ENCODE assay signal across 22 cellular contexts in the genomic region with DNA sequence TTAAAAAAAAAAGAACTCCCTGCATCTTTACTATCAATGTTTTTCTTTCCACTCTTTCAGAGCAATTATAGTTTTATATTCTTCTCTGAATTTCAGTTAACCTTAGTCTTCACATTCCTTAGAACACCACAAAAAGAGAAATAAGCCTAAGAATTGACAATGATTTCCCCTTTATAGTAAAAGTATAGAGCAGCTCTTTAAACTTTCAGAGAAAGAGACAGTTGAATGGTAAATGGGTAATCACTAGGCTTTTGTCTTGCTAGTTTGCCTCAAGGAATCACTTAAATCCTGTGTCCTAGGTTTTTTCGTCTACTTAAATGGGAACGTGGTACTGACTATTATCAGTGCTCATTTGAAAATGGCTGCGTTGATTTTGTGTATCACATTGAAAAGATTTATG. TPM values are rescaled to one million over a fixed set of nuclear protein-coding genes. Genes with fewer than 3 reads are reported as not detected.
DNase-seq lines count a peak whose midpoint lies in the region; ATAC-seq, FAIRE-seq and TF ChIP-seq lines count a peak whose summit lies in the region.
"Had no signal": no experiment of that assay in that cellular context is flagged by ENCODE, and none has a peak within 500 bp of the region (broad histone marks: within the 10 kb centered on the region; RNA-seq: fewer than 3 reads in every experiment).

No MANE protein-coding gene starts in this region.

- no peak overlapping the region for H2BK15ac ChIP-seq in neuronal stem cell (ENCODE audit: low read length)

- H3K14ac ChIP-seq in neuronal stem cell (ENCODE audit: low read length), result no peak overlapping the region

- H3K36me3 ChIP-seq in esophagus muscularis mucosa (no peaks in the 10 kb centered on the region), neuronal stem cell (replicated peaks in 1 of 2; ENCODE audit: control insufficient read depth in 2 of 2, insufficient read depth in 2 of 2, low read length in 2 of 2) (no peaks in the 10 kb centered on the region), breast epithelium (no peaks in the 10 kb centered on the region)
- H3K36me3 ChIP-seq: HAP-1, pancreas had no signal

- TF ChIP-seq CTCF in A549 (IDR thresholded peaks at IDR 0.05) (no peak), esophagus muscularis mucosa (IDR thresholded peaks at IDR 0.05) (no peak), breast epithelium (IDR thresholded peaks at IDR 0.05) (no peak)

- H3K4me2 ChIP-seq in A549 (peak overlapping the region; percentile 32; the same call in 1 of the 3 replicates), neuronal stem cell (ENCODE audit: insufficient read depth, low read length, poor library complexity, severe bottlenecking) (no peak overlapping the region)

- H3K4me1 ChIP-seq in A549 (peaks cover 46% of the 10 kb centered on the region), esophagus muscularis mucosa (peaks cover 5 to 37% (median 22%) of the 10 kb centered on the region in 4 donors), neuronal stem cell (ENCODE audit: control insufficient read depth in 2 of 2, insufficient read depth in 1 of 2, low read depth in 1 of 2, low read length in 2 of 2) (peaks cover 22 to 29% of the 10 kb centered on the region in 2 donors), breast epithelium (no peaks in the 10 kb centered on the region)
- H3K4me1 ChIP-seq: foreskin keratinocyte had no signal

- H2BK5ac ChIP-seq in neuronal stem cell (ENCODE audit: low read length), result no peak overlapping the region

- no peak for ATAC-seq in A549
- ATAC-seq: foreskin keratinocyte; stimulated activated naive CD8-positive, alpha-beta T cell treated with anti-CD3 and anti-CD28 coated beads, Interleukin-15, amount 100 ng/mL, for 72 hours had no signal

- H3K27ac ChIP-seq in A549 (no peak overlapping the region; a peak in 2 of 6 replicates), esophagus muscularis mucosa (replicated peaks in 1 of 4) (peak overlapping the region in 3 of 4 donors; percentile 7 to 31 (median 19)), neuronal stem cell (replicated peaks; ENCODE audit: low read length) (peak overlapping the region; percentile 61), breast epithelium (peak overlapping the region in 1 of 2 donors; percentile 0)
- H3K27ac ChIP-seq: foreskin keratinocyte, pancreas had no signal

- no peak overlapping the region for H3K4ac ChIP-seq in neuronal stem cell (ENCODE audit: low read length)

- CTCF ChIA-PET in A549 (lab: Yijun Ruan, JAX), result interaction anchor here (1.3 to 2.5 kb wide), 3 partner anchors 8 to 489 kb away, joined by 3 to 20 read pairs (median 4); no protein-coding TSS in a partner anchor

- TF ChIP-seq POLR2A in A549 (IDR thresholded peaks at IDR 0.05; ENCODE audit: low read length) (no peak), esophagus muscularis mucosa (IDR thresholded peaks at IDR 0.05; ENCODE audit: low read depth) (no peak), breast epithelium (IDR thresholded peaks at IDR 0.05) (no peak)

- TF ChIP-seq RAD21 in A549 (conservative IDR thresholded peaks at IDR 0.05 in 1 of 2, IDR thresholded peaks at IDR 0.05 in 1 of 2), result no peak

- in situ Hi-C loops in SK-MEL-5 (cut with HindIII; ENCODE audit: low pct_unique_long_range_greater_than_20kb, low sequenced_read_pairs), result no loop called here

- no peak overlapping the region for H4K8ac ChIP-seq in neuronal stem cell (ENCODE audit: low read depth, low read length)

- no peak overlapping the region for H2AK5ac ChIP-seq in neuronal stem cell (ENCODE audit: low read depth, low read length)

- no peak overlapping the region for H3K9ac ChIP-seq in neuronal stem cell (ENCODE audit: low read depth, low read length, poor library complexity)

- H2BK120ac ChIP-seq in neuronal stem cell (ENCODE audit: low read depth, low read length), result no peak overlapping the region

- H3K79me1 ChIP-seq in neuronal stem cell (ENCODE audit: low read depth, low read length), result no peaks in the 10 kb centered on the region

- TF ChIP-seq EP300 in A549 (IDR thresholded peaks at IDR 0.05), result no peak
- TF ChIP-seq EP300 in esophagus muscularis mucosa (IDR thresholded peaks at IDR 0.05), result no peak

- no peak overlapping the region for H3K18ac ChIP-seq in neuronal stem cell (ENCODE audit: low read length)

- no peak overlapping the region for H2BK12ac ChIP-seq in neuronal stem cell (ENCODE audit: low read length)

- H3K23ac ChIP-seq in neuronal stem cell (ENCODE audit: low read depth, low read length, poor library complexity), result no peak overlapping the region

- POLR2A ChIA-PET in A549 (lab: Yijun Ruan, JAX), result no interaction called here

- 0 out of 3 replicates have a peak, but pooled peaks cover 8% of the 10 kb centered on the region for H3K9me3 ChIP-seq in A549
- peaks cover 0 to 5% (median 0%) of the 10 kb centered on the region in 4 donors for H3K9me3 ChIP-seq in esophagus muscularis mucosa
- H3K9me3 ChIP-seq in neuronal stem cell (replicated peaks in 1 of 2; ENCODE audit: control insufficient read depth in 2 of 2, insufficient read depth in 1 of 2, low read depth in 1 of 2, low read length in 2 of 2), result peaks cover 0 to 16% of the 10 kb centered on the region in 2 donors
- no peaks in the 10 kb centered on the region for H3K9me3 ChIP-seq in breast epithelium
- H3K9me3 ChIP-seq: HAP-1, pancreas had no signal

- 88% methylated on average over 3 of the region's 3 CpGs for WGBS in A549 (ENCODE audit: missing lambda C conversion rate)
- WGBS in esophagus muscularis mucosa, result 62% methylated on average over 3 of the region's 3 CpGs
- WGBS in neuronal stem cell (ENCODE audit: extremely low coverage in 2 of 2, insufficient read length in 2 of 2, insufficient replicate concordance in 1 of 2), 2 donors, result no CpG with 5 or more reads among the region's 3 CpGs

- peak overlapping the region; percentile 75 for H2AFZ ChIP-seq in neuronal stem cell (ENCODE audit: low read length)

- H3K4me3 ChIP-seq in A549 (no peak overlapping the region), esophagus muscularis mucosa (no peak overlapping the region), neuronal stem cell (ENCODE audit: low read length in 2 of 2) (no peak overlapping the region), breast epithelium (no peak overlapping the region)
- H3K4me3 ChIP-seq: HAP-1, pancreas had no signal

- no peaks in the 10 kb centered on the region for H3K27me3 ChIP-seq in esophagus muscularis mucosa
- no peaks in the 10 kb centered on the region for H3K27me3 ChIP-seq in neuronal stem cell (ENCODE audit: control insufficient read depth in 3 of 3, insufficient read depth in 3 of 3, low read depth in 1 of 3, low read length in 3 of 3)
- no peaks in the 10 kb centered on the region for H3K27me3 ChIP-seq in breast epithelium
- H3K27me3 ChIP-seq: foreskin keratinocyte, pancreas had no signal

- DNase-seq in A549 (ENCODE audit: low read depth in 1 of 2, low spot score in 1 of 2) (no peak), SK-MEL-5 (ENCODE audit: low read depth, low spot score) (peak; percentile 92), esophagus muscularis mucosa (ENCODE audit: extremely low spot score) (no peak), neuronal stem cell (ENCODE audit: low spot score) (no peak), breast epithelium (ENCODE audit: low spot score in 2 of 2) (no peak), kidney glomerular epithelial cell (lab: John Stamatoyannopoulos, UW) (no peak), SW 1271 (lab: John Stamatoyannopoulos, UW) (no peak)
- no peak for DNase-seq in effector CD8-positive, alpha-beta T cell (lab: John Stamatoyannopoulos, UW)
- DNase-seq: ACHN; activated B cell treated with CpG ODN at 0.5 μM for 24 hours; activated CD4-positive, alpha-beta memory T cell treated with anti-CD3 and anti-CD28 coated beads for 36 hours; activated naive CD4-positive, alpha-beta T cell; foreskin keratinocyte; NCI-H1694 treated with DMSO at 0.1 percent for 48 hours; NCI-H2227 treated with DMSO at 0.1 percent for 48 hours; NCI-H774; pancreas; SIG-M5; stimulated activated naive CD8-positive, alpha-beta T cell treated with anti-CD3 and anti-CD28 coated beads, Interleukin-15, amount 100 ng/mL, for 72 hours had no signal

- peak; percentile 84 for FAIRE-seq in A549 (lab: Jason Lieb, UNC)
- FAIRE-seq: G401.6, GM19239, pancreas had no signal

- H4K91ac ChIP-seq in neuronal stem cell (ENCODE audit: low read depth, low read length, poor library complexity), result no peak overlapping the region

- intact Hi-C loops in esophagus muscularis mucosa (cut with DNase I), result no loop called here
- intact Hi-C loops in breast epithelium (cut with DNase I; ENCODE audit: low total_unique reads), result no loop called here

TF ChIP-seq in A549, 52 proteins besides CTCF, POLR2A, EP300 and RAD21 (continues in another document):
- TF ChIP-seq HOXB5 (CRISPR knock-in tag; IDR thresholded peaks at IDR 0.05) (no peak), RARB (CRISPR knock-in tag; IDR thresholded peaks at IDR 0.05) (no peak), NR3C1 (IDR thresholded peaks at IDR 0.05) (no peak), MAZ (IDR thresholded peaks at IDR 0.05; ENCODE audit: borderline replicate concordance, low read depth, low read length) (no peak), POLR2AphosphoS2 (conservative IDR thresholded peaks at IDR 0.05; ENCODE audit: low read length) (no peak)

RNA-seq across cellular contexts. Expression of gene SLX4IP, which starts 31.8 kb away (rescaled TPM):
- 7.5 and 8.0 TPM in 2 replicates for polyA plus RNA-seq in A549 (2011; rRNA removed)
- 0.83 and 1.0 TPM in 2 replicates for polyA plus RNA-seq in A549 (2012; cell fraction: cytosol; rRNA removed)
- polyA plus RNA-seq in A549 (2012; cell fraction: nucleus; rRNA removed), result 2.0 and 2.9 TPM in 2 replicates
- polyA plus RNA-seq in A549 (2017; fragmentation: RNase III; extraction: RNeasy Plus Mini Kit Qiagen cat#74134 plus additional on column Dnase treatment), result 3.3 to 3.5 TPM (median 3.4 TPM) in 3 replicates
- 17.4 and 18.8 TPM in 2 replicates for polyA minus RNA-seq in A549 (2011; rRNA and poly(A)+ RNA removed)
- total RNA-seq in SK-MEL-5 (2014; rRNA removed; shearing (Covaris generic)), result 6.4 and 7.3 TPM in 2 replicates
- polyA plus RNA-seq in SK-MEL-5 (2015; cell fraction: cytosol; rRNA removed), result 2.6 and 4.3 TPM in 2 replicates
- 11.1 and 11.4 TPM in 2 replicates for polyA plus RNA-seq in SK-MEL-5 (2015; cell fraction: nucleus; rRNA removed)
- total RNA-seq in esophagus muscularis mucosa, result 1 to 10 TPM; 1.2 to 2.1 (median 1.5) TPM
- 3.3 TPM for polyA plus RNA-seq in neuronal stem cell (2013, experiment 1 of 2)
- 3.3 TPM for polyA plus RNA-seq in neuronal stem cell (2013, experiment 2 of 2)
- total RNA-seq in breast epithelium, result 1 to 10 TPM; 4.2 to 6.9 (median 5.9) TPM

RNA-seq across cellular contexts. Expression of gene MKKS, which starts 32.8 kb away (rescaled TPM):
- polyA plus RNA-seq in A549 (2011; rRNA removed), result 85.2 and 94.2 TPM in 2 replicates
- 16.8 and 17.8 TPM in 2 replicates for polyA plus RNA-seq in A549 (2012; cell fraction: cytosol; rRNA removed)
- 4.5 and 7.3 TPM in 2 replicates for polyA plus RNA-seq in A549 (2012; cell fraction: nucleus; rRNA removed)
- polyA plus RNA-seq in A549 (2017; fragmentation: RNase III; extraction: RNeasy Plus Mini Kit Qiagen cat#74134 plus additional on column Dnase treatment), result 24.3 to 27.6 TPM (median 25.8 TPM) in 3 replicates
- 24.7 and 24.9 TPM in 2 replicates for polyA minus RNA-seq in A549 (2011; rRNA and poly(A)+ RNA removed)
- 19.7 and 21.1 TPM in 2 replicates for total RNA-seq in SK-MEL-5 (2014; rRNA removed; shearing (Covaris generic))
- polyA plus RNA-seq in SK-MEL-5 (2015; cell fraction: cytosol; rRNA removed), result 20.1 and 20.6 TPM in 2 replicates
- 15.9 and 16.3 TPM in 2 replicates for polyA plus RNA-seq in SK-MEL-5 (2015; cell fraction: nucleus; rRNA removed)
- total RNA-seq in esophagus muscularis mucosa, result 10 to 100 TPM; 14.1 to 19.3 (median 16.7) TPM
- 31.2 TPM for polyA plus RNA-seq in neuronal stem cell (2013, experiment 1 of 2)
- 31.1 TPM for polyA plus RNA-seq in neuronal stem cell (2013, experiment 2 of 2)
- total RNA-seq in breast epithelium, result 10 to 100 TPM; 12.8 to 14.9 (median 14.7) TPM

Comparison
In these comparisons a context has a peak if more than half of its experiments do, and no peak if none do; other contexts are left out.
1. H3K27ac ChIP-seq: peak in esophagus muscularis mucosa (3 of 4) and neuronal stem cell (single experiment); none in A549 (0 of 2).